In the genomic region with DNA sequence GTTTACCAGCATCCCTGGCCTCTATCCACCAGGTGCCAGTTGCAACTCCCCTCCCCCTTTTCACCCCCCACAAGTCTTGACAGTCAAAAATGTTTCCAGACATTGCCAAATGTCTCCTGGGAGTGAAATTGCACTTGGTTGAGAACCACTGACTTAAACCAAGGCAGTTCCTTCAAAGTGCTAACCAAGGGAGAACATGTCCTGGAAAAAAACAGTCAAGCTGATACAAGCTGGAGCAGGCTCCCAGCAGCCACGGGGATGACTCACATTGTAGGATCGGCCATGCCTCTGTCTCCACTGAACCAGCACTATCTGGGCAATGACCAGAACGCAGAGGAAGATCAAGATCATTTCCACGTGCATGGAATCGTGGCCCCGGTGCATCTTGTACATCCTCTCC, we compare ENCODE assay signal across 11 cellular contexts. TPM values are rescaled to one million over a fixed set of nuclear protein-coding genes. Genes with fewer than 3 reads are reported as not detected.
DNase-seq lines count a peak whose midpoint lies in the region; ATAC-seq, FAIRE-seq and TF ChIP-seq lines count a peak whose summit lies in the region.
"Had no signal": no experiment of that assay in that cellular context is flagged by ENCODE, and none has a peak within 500 bp of the region (broad histone marks: within the 10 kb centered on the region; RNA-seq: fewer than 3 reads in every experiment).

No MANE protein-coding gene starts in this region.

- DNase-seq in Caki2 (ENCODE audit: low read depth) (peak; percentile 69), MV-4-11 (lab: John Stamatoyannopoulos, UW) (peak; percentile 58), dedifferentiated amniotic fluid mesenchymal stem cell (ENCODE audit: extremely low spot score) (peak; percentile 71), omental fat pad (ENCODE audit: low spot score) (no peak), GM12891 (ENCODE audit: insufficient read length, low spot score) (no peak)
- no peak for DNase-seq in central memory CD4-positive, alpha-beta T cell
- DNase-seq: activated CD4-positive, alpha-beta T cell treated with anti-CD3 and anti-CD28 coated beads, Interleukin-2, amount 50 U/mL, for 4 hours; DMS153; NCI-H1694 had no signal

- peak; percentile 86 for ATAC-seq in omental fat pad (ENCODE audit: low FRiP score)
- no peak for ATAC-seq in GM18505 (IDR thresholded peaks at IDR 0.05; ENCODE audit: unreplicated experiment)
- no peak for ATAC-seq in GM18520 (IDR thresholded peaks at IDR 0.05; ENCODE audit: unreplicated experiment)

- FAIRE-seq in GM12891 (lab: Jason Lieb, UNC): no peak

- TF ChIP-seq POLR2A in GM12891 (IDR thresholded peaks at IDR 0.05; ENCODE audit: low read depth, low read length) (no peak), GM18505 (IDR thresholded peaks at IDR 0.05; ENCODE audit: borderline replicate concordance, extremely low read depth, insufficient read depth, insufficient read length) (no peak)

- in situ Hi-C loops in Caki2 (cut with HindIII; ENCODE audit: low pct_unique_long_range_greater_than_20kb, low sequenced_read_pairs): no loop called here

- TF ChIP-seq CTCF in omental fat pad (IDR thresholded peaks at IDR 0.05): no peak

TF ChIP-seq in GM12891, 5 proteins besides CTCF, POLR2A, EP300 and RAD21:
- TF ChIP-seq SPI1 (IDR thresholded peaks at IDR 0.05; ENCODE audit: low read depth, low read length) (no peak), POLR2AphosphoS5 (IDR thresholded peaks at IDR 0.05; ENCODE audit: low read depth, low read length) (no peak), TAF1 (IDR thresholded peaks at IDR 0.05; ENCODE audit: low read depth, low read length) (no peak), POU2F2 (IDR thresholded peaks at IDR 0.05; ENCODE audit: low read depth, low read length) (no peak), PAX5 (IDR thresholded peaks at IDR 0.05; ENCODE audit: insufficient read depth, low read length, severe bottlenecking) (no peak)

RNA-seq across cellular contexts. Expression of gene RNF175, which starts 11.4 kb away (rescaled TPM):
- not detected in 2 replicates for total RNA-seq in Caki2 (2014; rRNA removed; shearing (Covaris generic); ENCODE audit: low replicate concordance)
- 1 to 10 TPM in 1 of 4 donors, under 1 TPM in 1, not detected in 2; 0.28 to 1.4 TPM for total RNA-seq in omental fat pad
- not detected for polyA plus RNA-seq in GM12891 (2012; ENCODE audit: low read depth, missing spikeins)

RNA-seq across cellular contexts. Expression of gene SFRP2, which starts 40.5 kb away (rescaled TPM):
- not detected in 2 replicates for total RNA-seq in Caki2 (2014; rRNA removed; shearing (Covaris generic); ENCODE audit: low replicate concordance)
- total RNA-seq in omental fat pad: 10 to 100 TPM in 3 of 4 donors, 1 to 10 TPM in 1; 9.4 to 34.7 (median 22.8) TPM
- not detected for polyA plus RNA-seq in GM12891 (2012; ENCODE audit: low read depth, missing spikeins)

Comparison
In these comparisons a context has a peak if more than half of its experiments do, and no peak if none do; other contexts are left out.
1. DNase-seq: peak in Caki2 (single experiment), MV-4-11 (single experiment) and dedifferentiated amniotic fluid mesenchymal stem cell (single experiment); none in omental fat pad (single experiment), GM12891 (single experiment) and central memory CD4-positive, alpha-beta T cell (single experiment).
2. RNA of gene SFRP2, which starts 40.5 kb away (total RNA-seq): 9.4 to 34.7 TPM in omental fat pad; not detected in Caki2; every median in the first group is over 10 times any median in the second.